ENCODE assay signal across 8 cellular contexts in the genomic region with DNA sequence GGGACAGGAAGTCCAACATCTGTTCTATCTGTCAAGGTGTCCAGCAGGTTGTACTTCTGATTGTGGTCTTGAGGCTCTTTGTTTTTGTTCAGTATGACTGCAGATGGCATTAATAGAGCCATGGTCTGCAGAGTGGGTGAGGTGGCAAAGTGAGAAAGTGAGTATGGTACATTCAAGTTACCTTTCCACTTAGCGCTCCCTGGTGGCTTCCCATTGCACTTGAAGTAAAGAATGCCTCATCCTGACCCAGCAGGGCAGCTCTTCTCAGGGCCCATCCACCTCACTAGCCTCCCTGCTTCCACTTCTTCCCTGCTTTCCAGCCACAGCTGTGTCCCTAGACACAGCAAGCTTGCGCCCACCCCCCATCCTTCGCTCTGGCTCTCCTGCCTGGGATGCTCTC.
DNase-seq lines count a peak whose midpoint lies in the region; ATAC-seq, FAIRE-seq and TF ChIP-seq lines count a peak whose summit lies in the region.

No MANE protein-coding gene starts in this region.

- H3K9me3 ChIP-seq in GM12878 (replicated peaks; ENCODE audit: control insufficient read depth, insufficient read depth, low read length), result no peaks in the 10 kb centered on the region

- CTCF ChIA-PET in GM12878 (lab: Yijun Ruan, JAX), result interaction anchor here (0.7 to 3.3 kb wide), 10 partner anchors 9 to 329 kb away, joined by 3 to 15 read pairs (median 5); no protein-coding TSS in a partner anchor

- peaks cover 6% of the 10 kb centered on the region for H3K4me1 ChIP-seq in KMS-11 (ENCODE audit: low read depth, poor library complexity, severe bottlenecking)
- H3K4me1 ChIP-seq in GM12878 (ENCODE audit: control insufficient read depth, insufficient read depth, low read length), result peaks cover 3% of the 10 kb centered on the region

- no peak for FAIRE-seq in GM12878 (lab: Jason Lieb, UNC)

- DNase-seq in GM06990 (ENCODE audit: extremely low read depth, insufficient read length) (no peak), GM12878 (ENCODE audit: low read depth, low spot score) (no peak), myocyte (ENCODE audit: low read depth) (peak; percentile 21)
- DNase-seq in activated CD4-positive, CD25-positive, alpha-beta regulatory T cell treated with anti-CD3 and anti-CD28 coated beads, Interleukin-2, amount 50 U/mL, for 72 hours, result no peak

- no peak overlapping the region for H3K4me2 ChIP-seq in KMS-11
- no peak overlapping the region for H3K4me2 ChIP-seq in GM12878 (ENCODE audit: control insufficient read depth, insufficient read depth)

- no peak for TF ChIP-seq POLR2A in GM12878 (IDR thresholded peaks at IDR 0.05; ENCODE audit: low read depth, low read length)

- no peaks in the 10 kb centered on the region for H3K79me2 ChIP-seq in KMS-11 (ENCODE audit: insufficient read depth, low read depth)
- H3K79me2 ChIP-seq in GM12878 (ENCODE audit: control insufficient read depth, insufficient read depth, low read length), result no peaks in the 10 kb centered on the region

- H3K9ac ChIP-seq in KMS-11 (no peak overlapping the region), GM12878 (ENCODE audit: control insufficient read depth, insufficient read depth, low read length) (no peak overlapping the region)

- H3K36me3 ChIP-seq in GM06990 (ENCODE audit: control insufficient read depth, insufficient read depth, low read length) (no peaks in the 10 kb centered on the region), KMS-11 (ENCODE audit: insufficient read depth) (no peaks in the 10 kb centered on the region), GM12878 (ENCODE audit: control insufficient read depth in 2 of 2, insufficient read depth in 2 of 2, low read length in 1 of 2) (no peaks in the 10 kb centered on the region)

- no peak for TF ChIP-seq EP300 in GM12878 (IDR thresholded peaks at IDR 0.05; ENCODE audit: borderline replicate concordance in 1 of 2, control insufficient read depth in 1 of 2, low read depth in 2 of 2, low read length in 2 of 2)

- WGBS in GM12878 (ENCODE audit: insufficient coverage, insufficient replicate concordance, low lambda C conversion rate, missing lambda C conversion rate), result 81% methylated on average over 3 of the region's 3 CpGs

- peak; percentile 54 for TF ChIP-seq CTCF in GM06990 (IDR thresholded peaks at IDR 0.05; ENCODE audit: insufficient read depth, low read length, poor library complexity, severe bottlenecking)
- peak; percentile 43 for TF ChIP-seq CTCF in KMS-11 (conservative IDR thresholded peaks at IDR 0.05; ENCODE audit: low read depth, low read length)
- peak; percentile 11 to 31 (median 20); a peak in 4 of 6 replicates for TF ChIP-seq CTCF in GM12878 (IDR thresholded peaks at IDR 0.05 in 2 of 3, conservative IDR thresholded peaks at IDR 0.05 in 1 of 3; ENCODE audit: control insufficient read depth in 2 of 3, extremely low read depth in 1 of 3, insufficient read depth in 1 of 3, low read depth in 3 of 3, low read length in 3 of 3)

- RAD21 ChIA-PET in GM12878 (lab: Charles Lee; ENCODE audit: unreplicated experiment), result interaction anchor here (0.6 to 1.6 kb wide), 6 partner anchors 10 to 453 kb away, joined by 3 to 5 read pairs (median 3); no protein-coding TSS in a partner anchor

- H4K20me1 ChIP-seq in KMS-11 (ENCODE audit: insufficient read depth), result no peaks in the 10 kb centered on the region
- H4K20me1 ChIP-seq in GM12878 (ENCODE audit: control insufficient read depth, insufficient read depth), result no peaks in the 10 kb centered on the region

- H3K27ac ChIP-seq in KMS-11 (no peak overlapping the region), GM12878 (ENCODE audit: control insufficient read depth, insufficient read depth) (no peak overlapping the region)

- 0 out of 2 replicates have a peak, but pooled peaks have one; percentile 33 for TF ChIP-seq RAD21 in GM12878 (IDR thresholded peaks at IDR 0.05; ENCODE audit: insufficient read depth, low read depth, low read length)

- ATAC-seq in GM12878 (peak; percentile 78), HG02610 (IDR thresholded peaks at IDR 0.05; ENCODE audit: unreplicated experiment) (no peak), GM19023 (IDR thresholded peaks at IDR 0.05; ENCODE audit: unreplicated experiment) (no peak), GM21619 (IDR thresholded peaks at IDR 0.05; ENCODE audit: unreplicated experiment) (no peak)

- POLR2A ChIA-PET in GM12878 (lab: Charles Lee), result interaction anchor here (1.1 kb wide), 1 partner anchor 9 kb away, joined by 3 read pairs; no protein-coding TSS in a partner anchor

- no peak overlapping the region for H2AFZ ChIP-seq in KMS-11 (ENCODE audit: low read depth)
- H2AFZ ChIP-seq in GM12878 (ENCODE audit: control insufficient read depth, low read depth, low read length), result no peak overlapping the region

- intact Hi-C loops in GM12878 (cut with micrococcal nuclease; ENCODE audit: unreplicated experiment), result loop anchor here (1.0 kb wide), 1 partner anchor 305 kb away; no protein-coding TSS in a partner anchor

- no peak overlapping the region for H3K4me3 ChIP-seq in GM06990 (replicated peaks; ENCODE audit: low read depth, low read length)
- no peak overlapping the region for H3K4me3 ChIP-seq in KMS-11 (IDR thresholded peaks at IDR 0.05; ENCODE audit: insufficient read depth, low read depth, low read length)
- H3K4me3 ChIP-seq in GM12878, result no peak overlapping the region

- SMC1A ChIA-PET in GM12878 (lab: Charles Lee; ENCODE audit: uncharacterized antibody, unreplicated experiment), result interaction anchor here (0.9 to 2.3 kb wide), 5 partner anchors 8 to 323 kb away, joined by 3 to 12 read pairs (median 3); no protein-coding TSS in a partner anchor

- in situ Hi-C loops in GM12878 (cut with MboI), result no loop called here

- BruUV-seq in GM12878 (replicated peaks; lab: Mats Ljungman, UMichigan), result no TSS peak

- H3K27me3 ChIP-seq in GM06990 (replicated peaks; ENCODE audit: control insufficient read depth, insufficient read depth, low read length) (no peaks in the 10 kb centered on the region), KMS-11 (ENCODE audit: insufficient read depth, low read depth) (no peaks in the 10 kb centered on the region), GM12878 (replicated peaks in 1 of 2; ENCODE audit: control insufficient read depth in 2 of 2, insufficient read depth in 2 of 2, low read length in 1 of 2) (no peaks in the 10 kb centered on the region)

TF ChIP-seq in GM12878, 131 proteins besides CTCF, POLR2A, EP300 and RAD21:
- TF ChIP-seq, protein P1, sequence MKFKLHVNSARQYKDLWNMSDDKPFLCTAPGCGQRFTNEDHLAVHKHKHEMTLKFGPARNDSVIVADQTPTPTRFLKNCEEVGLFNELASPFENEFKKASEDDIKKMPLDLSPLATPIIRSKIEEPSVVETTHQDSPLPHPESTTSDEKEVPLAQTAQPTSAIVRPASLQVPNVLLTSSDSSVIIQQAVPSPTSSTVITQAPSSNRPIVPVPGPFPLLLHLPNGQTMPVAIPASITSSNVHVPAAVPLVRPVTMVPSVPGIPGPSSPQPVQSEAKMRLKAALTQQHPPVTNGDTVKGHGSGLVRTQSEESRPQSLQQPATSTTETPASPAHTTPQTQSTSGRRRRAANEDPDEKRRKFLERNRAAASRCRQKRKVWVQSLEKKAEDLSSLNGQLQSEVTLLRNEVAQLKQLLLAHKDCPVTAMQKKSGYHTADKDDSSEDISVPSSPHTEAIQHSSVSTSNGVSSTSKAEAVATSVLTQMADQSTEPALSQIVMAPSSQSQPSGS (IDR thresholded peaks at IDR 0.05; ENCODE audit: low read length), result no peak
- TF ChIP-seq GATAD2B (conservative IDR thresholded peaks at IDR 0.05; ENCODE audit: low read depth) (no peak), TCF3 (IDR thresholded peaks at IDR 0.05; ENCODE audit: borderline replicate concordance, insufficient read depth, low read depth, low read length) (no peak), CBX5 (IDR thresholded peaks at IDR 0.05; ENCODE audit: low read depth) (no peak), TAF1 (IDR thresholded peaks at IDR 0.05; ENCODE audit: borderline replicate concordance, low read depth, low read length) (no peak), YBX1 (IDR thresholded peaks at IDR 0.05) (no peak)
TF ChIP-seq in GM12878: peak in this region for 0.
